Comparison of ENCODE assay signal across 1 cellular context in the genomic region with DNA sequence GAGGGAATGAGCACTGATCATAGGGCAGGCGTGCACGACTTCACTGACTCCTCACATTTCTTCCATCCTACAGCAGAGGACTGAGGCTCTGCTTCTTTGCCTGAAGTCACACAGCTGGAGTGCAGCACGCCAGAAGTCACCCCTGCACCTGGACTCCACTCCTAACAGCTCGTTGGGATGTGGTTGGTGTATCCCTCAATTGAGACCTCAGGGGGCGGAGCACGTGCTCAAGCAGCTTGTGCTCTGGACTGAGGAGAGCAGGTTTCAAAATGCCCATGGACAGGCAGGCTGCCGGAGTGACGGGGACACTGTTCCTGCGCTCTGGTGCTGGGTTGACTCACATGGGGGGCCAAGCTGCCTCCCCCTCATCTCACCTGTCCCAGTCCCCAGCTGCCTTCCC.
TF ChIP-seq lines count a peak whose summit lies in the region.

No MANE protein-coding gene starts in this region.

TF ChIP-seq in A549, 52 proteins besides CTCF, POLR2A, EP300 and RAD21:
- TF ChIP-seq FOSL2 (IDR thresholded peaks at IDR 0.05), result no peak
- TF ChIP-seq FOSL2 (CRISPR knock-in tag; IDR thresholded peaks at IDR 0.05), result no peak
- no peak for TF ChIP-seq HOXB5 (CRISPR knock-in tag; IDR thresholded peaks at IDR 0.05)
- TF ChIP-seq FOXS1 (CRISPR knock-in tag; IDR thresholded peaks at IDR 0.05), result no peak
- no peak for TF ChIP-seq MAFK (IDR thresholded peaks at IDR 0.05; ENCODE audit: partially characterized antibody)
- TF ChIP-seq MAZ (IDR thresholded peaks at IDR 0.05; ENCODE audit: borderline replicate concordance, low read depth, low read length), result no peak
- no peak for TF ChIP-seq NPAS2 (CRISPR knock-in tag; IDR thresholded peaks at IDR 0.05; ENCODE audit: borderline replicate concordance)
- no peak for TF ChIP-seq ZSCAN20 (CRISPR knock-in tag; IDR thresholded peaks at IDR 0.05)
- TF ChIP-seq, protein P1, sequence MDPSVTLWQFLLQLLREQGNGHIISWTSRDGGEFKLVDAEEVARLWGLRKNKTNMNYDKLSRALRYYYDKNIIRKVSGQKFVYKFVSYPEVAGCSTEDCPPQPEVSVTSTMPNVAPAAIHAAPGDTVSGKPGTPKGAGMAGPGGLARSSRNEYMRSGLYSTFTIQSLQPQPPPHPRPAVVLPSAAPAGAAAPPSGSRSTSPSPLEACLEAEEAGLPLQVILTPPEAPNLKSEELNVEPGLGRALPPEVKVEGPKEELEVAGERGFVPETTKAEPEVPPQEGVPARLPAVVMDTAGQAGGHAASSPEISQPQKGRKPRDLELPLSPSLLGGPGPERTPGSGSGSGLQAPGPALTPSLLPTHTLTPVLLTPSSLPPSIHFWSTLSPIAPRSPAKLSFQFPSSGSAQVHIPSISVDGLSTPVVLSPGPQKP (IDR thresholded peaks at IDR 0.05; ENCODE audit: low read depth, low read length), result no peak
- no peak for TF ChIP-seq RARB (CRISPR knock-in tag; IDR thresholded peaks at IDR 0.05)
- no peak for TF ChIP-seq SMC3 (IDR thresholded peaks at IDR 0.05)
- TF ChIP-seq POLR2AphosphoS2 (conservative IDR thresholded peaks at IDR 0.05; ENCODE audit: low read length), result no peak
- no peak for TF ChIP-seq FOSB (CRISPR knock-in tag; IDR thresholded peaks at IDR 0.05)
- TF ChIP-seq, protein P2, sequence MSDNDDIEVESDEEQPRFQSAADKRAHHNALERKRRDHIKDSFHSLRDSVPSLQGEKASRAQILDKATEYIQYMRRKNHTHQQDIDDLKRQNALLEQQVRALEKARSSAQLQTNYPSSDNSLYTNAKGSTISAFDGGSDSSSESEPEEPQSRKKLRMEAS (IDR thresholded peaks at IDR 0.05), result no peak
- TF ChIP-seq TFCP2L1 (CRISPR knock-in tag; IDR thresholded peaks at IDR 0.05), result no peak
- TF ChIP-seq CHD4 (IDR thresholded peaks at IDR 0.05; ENCODE audit: borderline replicate concordance), result no peak
- TF ChIP-seq, protein P3, sequence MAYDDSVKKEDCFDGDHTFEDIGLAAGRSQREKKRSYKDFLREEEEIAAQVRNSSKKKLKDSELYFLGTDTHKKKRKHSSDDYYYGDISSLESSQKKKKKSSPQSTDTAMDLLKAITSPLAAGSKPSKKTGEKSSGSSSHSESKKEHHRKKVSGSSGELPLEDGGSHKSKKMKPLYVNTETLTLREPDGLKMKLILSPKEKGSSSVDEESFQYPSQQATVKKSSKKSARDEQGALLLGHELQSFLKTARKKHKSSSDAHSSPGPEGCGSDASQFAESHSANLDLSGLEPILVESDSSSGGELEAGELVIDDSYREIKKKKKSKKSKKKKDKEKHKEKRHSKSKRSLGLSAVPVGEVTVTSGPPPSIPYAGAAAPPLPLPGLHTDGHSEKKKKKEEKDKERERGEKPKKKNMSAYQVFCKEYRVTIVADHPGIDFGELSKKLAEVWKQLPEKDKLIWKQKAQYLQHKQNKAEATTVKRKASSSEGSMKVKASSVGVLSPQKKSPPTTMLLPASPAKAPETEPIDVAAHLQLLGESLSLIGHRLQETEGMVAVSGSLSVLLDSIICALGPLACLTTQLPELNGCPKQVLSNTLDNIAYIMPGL (CRISPR knock-in tag; IDR thresholded peaks at IDR 0.05; ENCODE audit: borderline replicate concordance), result no peak
- TF ChIP-seq KDM1A (IDR thresholded peaks at IDR 0.05; ENCODE audit: low read depth), result no peak
- no peak for TF ChIP-seq RFX5 (IDR thresholded peaks at IDR 0.05)
- no peak for TF ChIP-seq HEYL (CRISPR knock-in tag; IDR thresholded peaks at IDR 0.05)
- no peak for TF ChIP-seq TP53 (CRISPR knock-in tag; IDR thresholded peaks at IDR 0.05)
